Comparison of ENCODE assay signal across 1 cellular context in genomic region chr6:43367245-43367984, GRCh38.
TF ChIP-seq lines count a peak whose summit lies in the region.

No MANE protein-coding gene starts in this region.

TF ChIP-seq in endothelial cell of umbilical vein, 7 proteins besides CTCF, POLR2A, EP300 and RAD21 (continued from another document):
- no peak for TF ChIP-seq MAX (IDR thresholded peaks at IDR 0.05; ENCODE audit: insufficient read depth, insufficient read length)
- no peak for TF ChIP-seq MYC (IDR thresholded peaks at IDR 0.05; ENCODE audit: low read depth, low read length)
- no peak for TF ChIP-seq GATA2 (IDR thresholded peaks at IDR 0.05; ENCODE audit: insufficient read depth, insufficient read length, low read depth, low read length)
- TF ChIP-seq EZH2 (IDR thresholded peaks at IDR 0.05; ENCODE audit: borderline replicate concordance, low read depth, low read length, severe bottlenecking) = no peak
